In genomic region chr9:32665101-32665500, GRCh38 we compare ENCODE assay signal across 21 cellular contexts. TPM values are rescaled to one million over a fixed set of nuclear protein-coding genes. Genes with fewer than 3 reads are reported as not detected.
DNase-seq lines count a peak whose midpoint lies in the region; ATAC-seq and TF ChIP-seq lines count a peak whose summit lies in the region.
"Had no signal": no experiment of that assay in that cellular context is flagged by ENCODE, and none has a peak within 500 bp of the region (broad histone marks: within the 10 kb centered on the region; RNA-seq: fewer than 3 reads in every experiment).

No MANE protein-coding gene starts in this region.

- no peak overlapping the region for H4K5ac ChIP-seq in mesendoderm (ENCODE audit: low read length)

- no peak overlapping the region for H2BK120ac ChIP-seq in mesendoderm (ENCODE audit: low read depth, low read length)

- ATAC-seq in HG03159 (IDR thresholded peaks at IDR 0.05; ENCODE audit: unreplicated experiment): no peak
- no peak for ATAC-seq in GM19463 (IDR thresholded peaks at IDR 0.05; ENCODE audit: unreplicated experiment)
- ATAC-seq: activated CD4-positive, CD25-positive, alpha-beta regulatory T cell treated with anti-CD3 and anti-CD28 coated beads, Interleukin-2, amount 50 U/mL, for 24 hours had no signal

- no CpG with 5 or more reads among the region's 3 CpGs for WGBS in mesendoderm (ENCODE audit: extremely low coverage, insufficient coverage, low lambda C conversion rate)

- H4K8ac ChIP-seq in mesendoderm (ENCODE audit: low read depth, low read length): no peak overlapping the region

- no peak overlapping the region for H2BK5ac ChIP-seq in mesendoderm (ENCODE audit: low read length)

- no peak overlapping the region for H3K56ac ChIP-seq in mesendoderm (ENCODE audit: low read length)

- H3K36me3 ChIP-seq in MG63 (no peaks in the 10 kb centered on the region), mesendoderm (ENCODE audit: control insufficient read depth, insufficient read depth, low read length) (no peaks in the 10 kb centered on the region)
- H3K36me3 ChIP-seq: brain microvascular endothelial cell, neutrophil, right atrium auricular region had no signal

- H3K4me3 ChIP-seq in MG63 (no peak overlapping the region), cardiac fibroblast (replicated peaks in 1 of 2; ENCODE audit: low read depth in 2 of 2, low read length in 2 of 2) (no peak overlapping the region), mesendoderm (ENCODE audit: low read length) (no peak overlapping the region)
- H3K4me3 ChIP-seq: right atrium auricular region, SK-N-MC had no signal

- no peaks in the 10 kb centered on the region for H3K27me3 ChIP-seq in MG63
- no peaks in the 10 kb centered on the region for H3K27me3 ChIP-seq in mesendoderm (ENCODE audit: insufficient read depth, low read length, poor library complexity)
- H3K27me3 ChIP-seq: brain microvascular endothelial cell, neutrophil, right atrium auricular region had no signal

- H3K4ac ChIP-seq in mesendoderm (ENCODE audit: low read depth, low read length): no peak overlapping the region

- H3K4me1 ChIP-seq in mesendoderm (ENCODE audit: control insufficient read depth, low read depth, low read length): no peaks in the 10 kb centered on the region
- H3K4me1 ChIP-seq: right atrium auricular region had no signal

- H3K23ac ChIP-seq in mesendoderm (ENCODE audit: low read length): no peak overlapping the region

- no peak overlapping the region for H3K27ac ChIP-seq in mesendoderm (ENCODE audit: low read depth, low read length)
- H3K27ac ChIP-seq: brain microvascular endothelial cell, neutrophil, right atrium auricular region, SK-N-MC had no signal

- no peak overlapping the region for H3K18ac ChIP-seq in mesendoderm (ENCODE audit: low read length)

- H3K4me2 ChIP-seq in mesendoderm (ENCODE audit: low read length): no peak overlapping the region

- no peak overlapping the region for H2AK5ac ChIP-seq in mesendoderm (ENCODE audit: low read length)

- no peak overlapping the region for H2BK15ac ChIP-seq in mesendoderm (replicated peaks; ENCODE audit: low read depth)

- DNase-seq in Daoy (ENCODE audit: low read depth) (peak; percentile 87), MG63 (peak; percentile 53), cardiac fibroblast (ENCODE audit: low read depth in 2 of 2) (peak; percentile 8 to 35), mesendoderm (peak; percentile 14), amniotic stem cell (lab: John Stamatoyannopoulos, UW) (no peak)
- no peak for DNase-seq in activated CD4-positive, alpha-beta T cell treated with anti-CD3 and anti-CD28 coated beads for 4 hours
- DNase-seq: activated CD8-positive, alpha-beta memory T cell treated with anti-CD3 and anti-CD28 coated beads for 24 hours; brain microvascular endothelial cell; glutamatergic neuron; GOT3; NCI-H1436 treated with DMSO at 0.1 percent for 48 hours; NCI-H2227 treated with DMSO at 0.1 percent for 48 hours; stimulated activated CD4-positive, alpha-beta T cell treated with anti-CD3 and anti-CD28 coated beads, Interleukin-15, amount 100 ng/mL, for 24 hours had no signal

- no peaks in the 10 kb centered on the region for H3K79me1 ChIP-seq in mesendoderm (ENCODE audit: low read length)

- no peak for TF ChIP-seq CTCF in cardiac fibroblast (IDR thresholded peaks at IDR 0.05; ENCODE audit: low read depth, low read length)

- no peaks in the 10 kb centered on the region for H3K9me3 ChIP-seq in MG63
- H3K9me3 ChIP-seq: neutrophil, right atrium auricular region had no signal

- no peaks in the 10 kb centered on the region for H3K79me2 ChIP-seq in mesendoderm (ENCODE audit: control insufficient read depth, insufficient read depth, low read length)

- H3K9ac ChIP-seq in mesendoderm (ENCODE audit: low read length): no peak overlapping the region

RNA-seq across cellular contexts. Expression of gene TAF1L, which starts 29.6 kb away (rescaled TPM):
- total RNA-seq in Daoy (2014; rRNA removed; shearing (Covaris generic)): 0.03 and 0.23 TPM in 2 replicates
- total RNA-seq in MG63 (2014; rRNA removed; shearing (Covaris generic); ENCODE audit: low replicate concordance): not detected in 2 replicates
- under 0.01 TPM for polyA plus RNA-seq in mesendoderm (2013, experiment 1 of 2)
- 0.01 TPM for polyA plus RNA-seq in mesendoderm (2013, experiment 2 of 2)
- total RNA-seq: endothelial cell of umbilical vein, liver, right atrium auricular region had no signal
- polyA plus RNA-seq: endothelial cell of umbilical vein, liver had no signal

Comparison
In these comparisons a context has a peak if more than half of its experiments do, and no peak if none do; other contexts are left out.
1. DNase-seq: peak in Daoy (single experiment), MG63 (single experiment), cardiac fibroblast (2 of 2) and mesendoderm (single experiment); none in activated CD4-positive, alpha-beta T cell treated with anti-CD3 and anti-CD28 coated beads for 4 hours (0 of 2) and amniotic stem cell (single experiment).